In the genomic region with DNA sequence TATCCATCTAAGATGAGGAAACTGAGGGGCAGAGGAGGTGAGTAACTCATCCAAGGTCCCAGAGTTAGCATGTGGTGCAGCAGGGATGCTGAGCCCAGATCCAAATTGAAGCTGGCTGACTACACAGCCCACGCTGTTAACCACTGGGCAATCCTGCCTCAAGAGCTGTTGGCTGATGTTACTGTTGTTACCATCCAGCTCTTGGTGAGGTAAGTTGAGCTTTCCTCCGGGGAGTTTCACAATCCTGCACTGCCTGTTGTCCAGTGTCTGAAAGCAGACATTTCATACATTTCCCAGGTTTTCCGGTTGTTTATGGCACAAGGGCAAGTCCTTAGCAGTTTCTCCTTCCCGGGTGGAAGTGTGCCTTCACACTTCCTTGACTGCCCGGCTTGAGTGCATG, we compare ENCODE assay signal across 23 cellular contexts. TPM values are rescaled to one million over a fixed set of nuclear protein-coding genes. Genes with fewer than 3 reads are reported as not detected.
"Had no signal": no experiment of that assay in that cellular context is flagged by ENCODE, and none has a peak within 500 bp of the region (broad histone marks: within the 10 kb centered on the region; RNA-seq: fewer than 3 reads in every experiment).

No MANE protein-coding gene starts in this region.

- H3K4me3 Mint-ChIP-seq: activated T-helper 1 cell treated with anti-CD3 and anti-CD28 coated beads, Interleukin-12 subunit alpha, Interleukin-12 subunit beta, Interleukin-2, Interleukin-4 antibody, amounts not matched to agents 30 ng/mL and 10 ng/mL and 1 ng/mL, durations not matched to agents 14 hours and 24 hours and 36 hours; nephron progenitor cell; T-cell; T-helper 2 cell treated with Interferon-gamma antibody and Interleukin-4, amounts not matched to agents 5 μg/mL and 100 μg/mL, for 36 hours; type B pancreatic cell had no signal

- H3K27ac Mint-ChIP-seq: activated T-helper 1 cell treated with anti-CD3 and anti-CD28 coated beads, Interleukin-12 subunit alpha, Interleukin-12 subunit beta, Interleukin-2, Interleukin-4 antibody, amounts not matched to agents 30 ng/mL and 10 ng/mL and 1 ng/mL, durations not matched to agents 14 hours and 24 hours and 36 hours; nephron progenitor cell; T-cell; T-helper 2 cell treated with Interferon-gamma antibody and Interleukin-4, amounts not matched to agents 5 μg/mL and 100 μg/mL, for 36 hours; type B pancreatic cell had no signal

- H3K4me1 ChIP-seq: gastrocnemius medialis, lower lobe of right lung, vagina had no signal

- H3K27ac ChIP-seq: coronary artery, epithelial cell of prostate, gastrocnemius medialis, lower lobe of right lung, spleen, thoracic aorta, vagina, WERI-Rb-1 had no signal

- ATAC-seq: gastrocnemius medialis, lower lobe of right lung, mucosa of descending colon, T-cell had no signal

- H3K9me3 ChIP-seq: gastrocnemius medialis had no signal

- DNase-seq: activated CD4-positive, alpha-beta T cell treated with anti-CD3 and anti-CD28 coated beads for 1 hour; activated gamma-delta T cell; activated naive CD4-positive, alpha-beta T cell treated with anti-CD3 and anti-CD28 coated beads, Interleukin-2, amount 50 U/mL, for 16 hours; gastrocnemius medialis; hypothalamus; left cardiac atrium; lower lobe of right lung; mesendoderm; mucosa of descending colon; nephron progenitor cell; nucleus accumbens; spleen; stimulated activated CD4-positive, alpha-beta T cell treated with anti-CD3 and anti-CD28 coated beads, Interleukin-4, amount 100 ng/mL, for 1 hour; stimulated activated naive CD4-positive, alpha-beta T cell; WERI-Rb-1 had no signal

- H3K36me3 ChIP-seq: gastrocnemius medialis, lower lobe of right lung, spleen, thoracic aorta, WERI-Rb-1 had no signal

- H3K4me3 ChIP-seq: coronary artery, gastrocnemius medialis, lower lobe of right lung, mucosa of descending colon, spleen, thoracic aorta, vagina had no signal

- H3K4me1 Mint-ChIP-seq: nephron progenitor cell had no signal

- H3K27me3 ChIP-seq: gastrocnemius medialis, spleen, vagina had no signal

RNA-seq across cellular contexts. Expression of a gene that starts 14.5 kb away (rescaled TPM):
- total RNA-seq: activated T-helper 1 cell treated with anti-CD3 and anti-CD28 coated beads, Interleukin-12 subunit alpha, Interleukin-12 subunit beta, Interleukin-2, Interleukin-4 antibody, amounts not matched to agents 30 ng/mL and 10 ng/mL and 1 ng/mL, durations not matched to agents 14 hours and 24 hours and 36 hours had no signal

RNA-seq across cellular contexts. Expression of a gene that starts 53.7 kb away (rescaled TPM):
- total RNA-seq: activated T-helper 1 cell treated with anti-CD3 and anti-CD28 coated beads, Interleukin-12 subunit alpha, Interleukin-12 subunit beta, Interleukin-2, Interleukin-4 antibody, amounts not matched to agents 30 ng/mL and 10 ng/mL and 1 ng/mL, durations not matched to agents 14 hours and 24 hours and 36 hours had no signal
